Comparison of ENCODE assay signal across 1 cellular context in genomic region chr4:24796632-24797031, GRCh38.
TF ChIP-seq lines count a peak whose summit lies in the region.

No MANE protein-coding gene starts in this region.

TF ChIP-seq in GM23338, 12 proteins besides CTCF, POLR2A, EP300 and RAD21 (continued from another document):
- TF ChIP-seq REST (IDR thresholded peaks at IDR 0.05; ENCODE audit: unreplicated experiment) = no peak
- no peak for TF ChIP-seq EZH2phosphoT487 (IDR thresholded peaks at IDR 0.05; ENCODE audit: unreplicated experiment)
- no peak for TF ChIP-seq STAT1 (IDR thresholded peaks at IDR 0.05; ENCODE audit: unreplicated experiment)
- TF ChIP-seq NANOG (IDR thresholded peaks at IDR 0.05; ENCODE audit: borderline replicate concordance) = no peak
- no peak for TF ChIP-seq JUNB (IDR thresholded peaks at IDR 0.05; ENCODE audit: unreplicated experiment)
- TF ChIP-seq EZH2 (IDR thresholded peaks at IDR 0.05; ENCODE audit: low read depth, unreplicated experiment) = no peak
- TF ChIP-seq POLR2AphosphoS5 (IDR thresholded peaks at IDR 0.05; ENCODE audit: low read depth) = no peak
- no peak for TF ChIP-seq ZNF114 (CRISPR knock-in tag; IDR thresholded peaks at IDR 0.05)
- no peak for TF ChIP-seq ETS1 (IDR thresholded peaks at IDR 0.05)
